Comparison of ENCODE assay signal across 11 cellular contexts in genomic region chr3:195033531-195034091, GRCh38.
A peak's percentile ranks its signal among the peaks of the same experiment; 100 is the strongest.
DNase-seq lines count a peak whose midpoint lies in the region; ATAC-seq, FAIRE-seq and TF ChIP-seq lines count a peak whose summit lies in the region.
"Had no signal": no experiment of that assay in that cellular context is flagged by ENCODE, and none has a peak within 500 bp of the region (broad histone marks: within the 10 kb centered on the region; RNA-seq: fewer than 3 reads in every experiment).

No MANE protein-coding gene starts in this region.

- no peak for FAIRE-seq in kidney (lab: Jason Lieb, UNC)

- no TSS peak for BruUV-seq in MCF 10A (replicated peaks; lab: Mats Ljungman, UMichigan)
- no TSS peak for BruUV-seq in mammary epithelial cell (replicated peaks; lab: Mats Ljungman, UMichigan)

- POLR2A ChIA-PET in MCF 10A (lab: Yijun Ruan, JAX), result interaction anchor here (0.6 to 4.2 kb wide), 2 partner anchors 163 to 1132 kb away, joined by 3 to 19 read pairs; no protein-coding TSS in a partner anchor

- no peak for TF ChIP-seq EP300 in stomach (IDR thresholded peaks at IDR 0.05)

- peak; percentile 57 for DNase-seq in MCF 10A (ENCODE audit: unreplicated experiment)
- DNase-seq in mammary epithelial cell, result no peak
- DNase-seq in RPMI8226, result peak; percentile 73
- DNase-seq in kidney, result peak; percentile 75
- DNase-seq in stomach, result peak; percentile 80
- no peak for DNase-seq in NCI-H2029 treated with DMSO at 0.1 percent for 48 hours (lab: John Stamatoyannopoulos, UW)
- DNase-seq: Karpas-422 had no signal

- H3K27me3 Mint-ChIP-seq in MCF 10A (ENCODE audit: insufficient read depth, unreplicated experiment), result no peaks in the 10 kb centered on the region
- H3K27me3 Mint-ChIP-seq: stimulated activated naive CD8-positive, alpha-beta T cell treated with anti-CD3 and anti-CD28 coated beads, Interleukin-15, Interleukin-2, amounts not matched to agents 100 ng/mL and 50 ng/mL, for 24 hours had no signal

- H3K27me3 ChIP-seq in mammary epithelial cell (ENCODE audit: insufficient read depth, low read length) (no peaks in the 10 kb centered on the region), stomach (no peaks in the 10 kb centered on the region)

- no peaks in the 10 kb centered on the region for H3K79me2 ChIP-seq in mammary epithelial cell (ENCODE audit: insufficient read depth, low read length)

- no peaks in the 10 kb centered on the region for H4K20me1 ChIP-seq in mammary epithelial cell (ENCODE audit: insufficient read depth, low read length)

- no peaks in the 10 kb centered on the region for H3K9me3 Mint-ChIP-seq in MCF 10A (ENCODE audit: unreplicated experiment)
- H3K9me3 Mint-ChIP-seq: stimulated activated naive CD8-positive, alpha-beta T cell treated with anti-CD3 and anti-CD28 coated beads, Interleukin-15, Interleukin-2, amounts not matched to agents 100 ng/mL and 50 ng/mL, for 24 hours had no signal

- H2AFZ ChIP-seq in mammary epithelial cell (ENCODE audit: low read depth, low read length), result no peak overlapping the region

- H3K9me3 ChIP-seq in mammary epithelial cell (replicated peaks; ENCODE audit: insufficient read depth, low read length), result no peaks in the 10 kb centered on the region
- no peaks in the 10 kb centered on the region for H3K9me3 ChIP-seq in kidney (ENCODE audit: control insufficient read depth in 1 of 2, low read length in 2 of 2)
- no peaks in the 10 kb centered on the region for H3K9me3 ChIP-seq in stomach

- in situ Hi-C loops in mammary epithelial cell (cut with MboI; ENCODE audit: low sequenced_read_pairs in 2 of 2), result no loop called here

- H3K27ac ChIP-seq in mammary epithelial cell (ENCODE audit: insufficient read depth, low read depth, low read length), result no peak overlapping the region
- H3K27ac ChIP-seq in kidney (ENCODE audit: low read depth in 2 of 2, low read length in 2 of 2), result peak overlapping the region in 1 of 2 donors; percentile 14
- peak overlapping the region; percentile 52 to 82 (median 67) for H3K27ac ChIP-seq in stomach

- H3K4me3 ChIP-seq in mammary epithelial cell (replicated peaks in 1 of 3; ENCODE audit: insufficient read depth in 1 of 3, low read depth in 2 of 3, low read length in 3 of 3), result no peak overlapping the region
- no peak overlapping the region for H3K4me3 ChIP-seq in kidney (ENCODE audit: low read length in 2 of 2)
- H3K4me3 ChIP-seq in stomach, result no peak overlapping the region

- H3K4me3 Mint-ChIP-seq in MCF 10A (ENCODE audit: unreplicated experiment), result no peak overlapping the region
- H3K4me3 Mint-ChIP-seq: neural crest cell; stimulated activated naive CD8-positive, alpha-beta T cell treated with anti-CD3 and anti-CD28 coated beads, Interleukin-15, Interleukin-2, amounts not matched to agents 100 ng/mL and 50 ng/mL, for 24 hours had no signal

- TF ChIP-seq CTCF in MCF 10A (IDR thresholded peaks at IDR 0.05; ENCODE audit: unreplicated experiment) (no peak), mammary epithelial cell (conservative IDR thresholded peaks at IDR 0.05 in 1 of 2, IDR thresholded peaks at IDR 0.05 in 1 of 2; ENCODE audit: extremely low read depth in 1 of 2, insufficient read depth in 1 of 2, low read depth in 1 of 2, low read length in 2 of 2) (no peak), kidney (IDR thresholded peaks at IDR 0.05; ENCODE audit: borderline replicate concordance, extremely low read depth, insufficient read depth) (no peak), stomach (IDR thresholded peaks at IDR 0.05) (no peak)

- H3K9ac ChIP-seq in mammary epithelial cell (ENCODE audit: insufficient read depth, low read length) (no peak overlapping the region), kidney (ENCODE audit: low read length in 2 of 2) (no peak overlapping the region)

- peaks cover 20% of the 10 kb centered on the region for H3K4me1 ChIP-seq in mammary epithelial cell (ENCODE audit: insufficient read depth, low read length)
- H3K4me1 ChIP-seq in kidney (ENCODE audit: control insufficient read depth in 1 of 2, insufficient read depth in 1 of 2, low read depth in 1 of 2, low read length in 2 of 2), result peaks cover 8 to 9% of the 10 kb centered on the region in 2 donors
- peaks cover 17 to 43% (median 38%) of the 10 kb centered on the region in 4 donors for H3K4me1 ChIP-seq in stomach

- 92% methylated on average over 12 of the region's 12 CpGs for WGBS in mammary epithelial cell (ENCODE audit: low coverage, missing lambda C conversion rate)
- WGBS in stomach, 5 donors, result 47 to 67% (median 53%) methylated on average over 12 of the region's 12 CpGs

- dilution Hi-C loops in mammary epithelial cell (cut with HindIII; ENCODE audit: low sequenced_read_pairs), result no loop called here

- H3K27ac Mint-ChIP-seq in MCF 10A (ENCODE audit: low read depth, unreplicated experiment), result no peak overlapping the region
- H3K27ac Mint-ChIP-seq: stimulated activated naive CD8-positive, alpha-beta T cell treated with anti-CD3 and anti-CD28 coated beads, Interleukin-15, Interleukin-2, amounts not matched to agents 100 ng/mL and 50 ng/mL, for 24 hours had no signal

- CTCF ChIA-PET in MCF 10A (lab: Yijun Ruan, JAX) (interaction anchor here (0.5 to 0.7 kb wide), 3 partner anchors 161 to 358 kb away, joined by 3 read pairs; no protein-coding TSS in a partner anchor), mammary epithelial cell (lab: Charles Lee; ENCODE audit: low non-redundant PET) (no interaction called here)

- no peaks in the 10 kb centered on the region for H3K36me3 ChIP-seq in mammary epithelial cell (ENCODE audit: insufficient read depth, low read length)
- no peaks in the 10 kb centered on the region for H3K36me3 ChIP-seq in kidney (ENCODE audit: control insufficient read depth in 1 of 2, insufficient read depth in 2 of 2, low read length in 2 of 2)
- no peaks in the 10 kb centered on the region for H3K36me3 ChIP-seq in stomach

- intact Hi-C loops in MCF 10A (cut with micrococcal nuclease), result loop anchor here (5.0 kb wide), 1 partner anchor 351 kb away; no protein-coding TSS in a partner anchor
- intact Hi-C loops in mammary epithelial cell (cut with micrococcal nuclease), result no loop called here
- intact Hi-C loops in kidney (cut with DNase I), result no loop called here
- intact Hi-C loops in stomach (cut with DNase I; ENCODE audit: low total_unique reads), result no loop called here

- no peak for TF ChIP-seq POLR2A in stomach (IDR thresholded peaks at IDR 0.05)

- no peak for ATAC-seq in GM21576 (IDR thresholded peaks at IDR 0.05; ENCODE audit: unreplicated experiment)
- ATAC-seq in HG03442 (IDR thresholded peaks at IDR 0.05; ENCODE audit: unreplicated experiment), result no peak

- H3K36me3 Mint-ChIP-seq in MCF 10A (ENCODE audit: insufficient read depth, unreplicated experiment), result no peaks in the 10 kb centered on the region

- H3K4me1 Mint-ChIP-seq in MCF 10A (ENCODE audit: insufficient read depth, unreplicated experiment), result peaks cover 17% of the 10 kb centered on the region

- no peak overlapping the region for H3K4me2 ChIP-seq in mammary epithelial cell (ENCODE audit: insufficient read depth, low read depth, low read length)

Comparison
In these comparisons a context has a peak if more than half of its experiments do, and no peak if none do; other contexts are left out.
1. DNase-seq: peak in MCF 10A (single experiment), RPMI8226 (single experiment), kidney (single experiment) and stomach (single experiment); none in mammary epithelial cell (single experiment) and NCI-H2029 treated with DMSO at 0.1 percent for 48 hours (single experiment).